9 cellular contexts compared by ENCODE assay signal in the genomic region with DNA sequence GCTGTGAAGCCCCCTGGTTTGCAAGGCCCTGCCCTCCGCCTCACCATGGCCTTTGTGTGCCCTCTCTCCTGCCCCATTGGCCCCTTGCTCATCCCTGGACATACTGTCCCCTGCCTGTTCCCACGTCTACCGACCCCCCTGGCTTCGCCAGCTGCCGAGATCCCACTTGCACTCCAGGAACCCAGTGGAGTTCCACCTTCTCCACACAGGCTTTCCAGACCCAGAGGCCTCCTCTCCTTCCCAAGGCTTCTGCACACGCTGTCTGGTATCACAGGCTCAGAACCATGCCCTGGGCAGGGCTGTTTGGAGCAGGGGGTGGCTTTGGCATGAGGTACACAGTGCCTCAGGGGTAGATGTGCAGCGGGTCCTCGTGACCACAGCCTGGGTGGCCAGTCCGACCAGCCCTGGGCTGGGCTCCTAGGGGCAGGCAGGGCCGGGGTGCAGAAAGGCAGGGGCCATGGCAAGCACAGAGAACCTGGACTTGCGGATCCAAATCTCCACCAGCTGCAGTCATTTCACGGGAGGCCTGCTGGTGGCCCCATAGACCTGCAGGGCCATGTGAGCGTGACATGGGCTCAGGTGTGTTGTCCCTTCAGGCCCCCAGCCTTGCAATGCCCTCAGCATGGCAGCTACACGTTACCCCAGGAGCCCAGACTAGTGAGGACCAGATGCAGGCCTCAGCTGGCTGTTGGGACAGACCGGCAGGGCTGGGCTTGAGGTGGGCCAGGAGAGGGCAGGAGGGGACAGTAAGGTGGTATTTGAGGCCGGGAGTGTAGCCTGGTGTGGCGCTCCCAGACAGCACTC. TPM values are rescaled to one million over a fixed set of nuclear protein-coding genes. Genes with fewer than 3 reads are reported as not detected.
DNase-seq lines count a peak whose midpoint lies in the region; ATAC-seq and TF ChIP-seq lines count a peak whose summit lies in the region.
"Had no signal": no experiment of that assay in that cellular context is flagged by ENCODE, and none has a peak within 500 bp of the region (broad histone marks: within the 10 kb centered on the region; RNA-seq: fewer than 3 reads in every experiment).

No MANE protein-coding gene starts in this region.

- H3K4me1 ChIP-seq in DOHH2 (ENCODE audit: control insufficient read depth, low read length) = peaks cover 85% of the 10 kb centered on the region
- H3K4me1 ChIP-seq in RWPE2 (ENCODE audit: insufficient read depth, poor library complexity, severe bottlenecking) = peaks cover 12% of the 10 kb centered on the region
- H3K4me1 ChIP-seq in effector memory CD4-positive, alpha-beta T cell (ENCODE audit: control insufficient read depth, insufficient read depth, low read length, poor library complexity, severe bottlenecking) = peaks cover 97% of the 10 kb centered on the region
- peaks cover 62% of the 10 kb centered on the region for H3K4me1 ChIP-seq in prostate gland (replicated peaks)

- peaks cover 97% of the 10 kb centered on the region for H3K79me2 ChIP-seq in DOHH2 (ENCODE audit: control insufficient read depth, low read length)

- H3K27ac ChIP-seq in DOHH2 (ENCODE audit: low read depth, low read length) (peak overlapping the region; percentile 100), RWPE2 (ENCODE audit: poor library complexity, severe bottlenecking) (no peak overlapping the region), prostate gland (peak overlapping the region; percentile 35 to 83)
- peak overlapping the region; percentile 88 for H3K27ac ChIP-seq in effector memory CD4-positive, alpha-beta T cell (ENCODE audit: insufficient read depth, low read length, poor library complexity, severe bottlenecking)

- ATAC-seq in RWPE2 (ENCODE audit: low read depth) (no peak), HG03469 (IDR thresholded peaks at IDR 0.05; ENCODE audit: unreplicated experiment) (no peak)

- DNase-seq in RWPE2 (ENCODE audit: low spot score) = peak; percentile 52
- no peak for DNase-seq in effector memory CD4-positive, alpha-beta T cell
- DNase-seq in prostate gland (ENCODE audit: low spot score) = no peak
- no peak for DNase-seq in NCI-H1092 treated with DMSO at 0.1 percent for 48 hours (lab: John Stamatoyannopoulos, UW)
- no peak for DNase-seq in NCI-H524 (lab: John Stamatoyannopoulos, UW)
- DNase-seq in stimulated activated naive CD4-positive, alpha-beta T cell treated with Interleukin-2 at 50 U/mL for 16 hours (lab: John Stamatoyannopoulos, UW) = no peak
- DNase-seq: NCI-H1417 treated with DMSO at 0.1 percent for 48 hours had no signal

- peak overlapping the region; percentile 100 for H3K4me2 ChIP-seq in DOHH2 (ENCODE audit: low read length)

- no peaks in the 10 kb centered on the region for H3K9me2 ChIP-seq in DOHH2 (replicated peaks; ENCODE audit: control insufficient read depth, low read length)

- 82% methylated on average over 17 of the region's 17 CpGs for WGBS in prostate gland

- peaks cover 93% of the 10 kb centered on the region for H3K36me3 ChIP-seq in DOHH2 (ENCODE audit: control insufficient read depth, low read length)
- peaks cover 35% of the 10 kb centered on the region for H3K36me3 ChIP-seq in RWPE2 (ENCODE audit: low read depth)
- peaks cover 38% of the 10 kb centered on the region for H3K36me3 ChIP-seq in effector memory CD4-positive, alpha-beta T cell (ENCODE audit: control insufficient read depth, insufficient read depth, low read length)
- H3K36me3 ChIP-seq in prostate gland = peaks cover 5 to 11% of the 10 kb centered on the region in 2 donors

- H3F3A ChIP-seq in DOHH2 (ENCODE audit: control insufficient read depth, insufficient read depth) = peaks cover 29% of the 10 kb centered on the region

- no peaks in the 10 kb centered on the region for H3K9me3 ChIP-seq in DOHH2 (ENCODE audit: control insufficient read depth, insufficient read depth, low read length)
- H3K9me3 ChIP-seq in RWPE2 (ENCODE audit: severe bottlenecking) = no peaks in the 10 kb centered on the region
- H3K9me3 ChIP-seq in effector memory CD4-positive, alpha-beta T cell (ENCODE audit: control insufficient read depth, low read length) = no peaks in the 10 kb centered on the region
- H3K9me3 ChIP-seq in prostate gland = no peaks in the 10 kb centered on the region

- TF ChIP-seq CTCF in DOHH2 (IDR thresholded peaks at IDR 0.05; ENCODE audit: low read depth, low read length, poor library complexity, severe bottlenecking) = no peak
- TF ChIP-seq CTCF in RWPE2 (IDR thresholded peaks at IDR 0.05; ENCODE audit: poor library complexity, severe bottlenecking) = no peak
- TF ChIP-seq CTCF in prostate gland (IDR thresholded peaks at IDR 0.05) = no peak

- H3K27me3 ChIP-seq in DOHH2 (ENCODE audit: control insufficient read depth, low read length) (no peaks in the 10 kb centered on the region), RWPE2 (ENCODE audit: insufficient read depth, poor library complexity, severe bottlenecking) (no peaks in the 10 kb centered on the region), prostate gland (replicated peaks; ENCODE audit: insufficient read depth) (no peaks in the 10 kb centered on the region)
- H3K27me3 ChIP-seq in effector memory CD4-positive, alpha-beta T cell (replicated peaks; ENCODE audit: control insufficient read depth, insufficient read depth, low read length, poor library complexity, severe bottlenecking) = no peaks in the 10 kb centered on the region

- H3K4me3 ChIP-seq in DOHH2 (ENCODE audit: low read length) (peak overlapping the region; percentile 78), RWPE2 (ENCODE audit: severe bottlenecking) (no peak overlapping the region), prostate gland (no peak overlapping the region)
- H3K4me3 ChIP-seq in effector memory CD4-positive, alpha-beta T cell (ENCODE audit: insufficient read depth, low read depth, low read length, poor library complexity, severe bottlenecking) = peak overlapping the region; percentile 14

- no peak for TF ChIP-seq POLR2A in prostate gland (IDR thresholded peaks at IDR 0.05)

- no peaks in the 10 kb centered on the region for H4K20me1 ChIP-seq in DOHH2 (ENCODE audit: control insufficient read depth, insufficient read depth, low read depth, low read length)

- intact Hi-C loops in prostate gland (cut with DNase I) = no loop called here

RNA-seq across cellular contexts. Expression of gene GRK2, which starts 9.5 kb away (rescaled TPM):
- 100 to 1,000 TPM; 102 to 111 TPM for total RNA-seq in prostate gland

RNA-seq across cellular contexts. Expression of gene ANKRD13D, which starts 13.3 kb away (rescaled TPM):
- 10 to 100 TPM; 35.9 to 75.3 TPM for total RNA-seq in prostate gland

RNA-seq across cellular contexts. Expression of gene SSH3, which starts 27.5 kb away (rescaled TPM):
- 100 to 1,000 TPM in 1 of 2 donors, 10 to 100 TPM in 1; 70.9 to 101 TPM for total RNA-seq in prostate gland

Comparison
In these comparisons a context has a peak if more than half of its experiments do, and no peak if none do; other contexts are left out.
1. H3K4me3 ChIP-seq: peak in DOHH2 (single experiment) and effector memory CD4-positive, alpha-beta T cell (single experiment); none in RWPE2 (single experiment) and prostate gland (0 of 2).